ENCODE assay signal across 23 cellular contexts in genomic region chr20:2535711-2536561, GRCh38. TPM values are rescaled to one million over a fixed set of nuclear protein-coding genes. Genes with fewer than 3 reads are reported as not detected.
"Had no signal": no experiment of that assay in that cellular context is flagged by ENCODE, and none has a peak within 500 bp of the region (broad histone marks: within the 10 kb centered on the region; RNA-seq: fewer than 3 reads in every experiment).

No MANE protein-coding gene starts in this region.

- H3K36me3 ChIP-seq: esophagus squamous epithelium, left ventricle myocardium inferior, ovary, sigmoid colon, stomach, upper lobe of left lung had no signal

- H3K27ac Mint-ChIP-seq: activated CD4-positive, alpha-beta T cell treated with anti-CD3 and anti-CD28 coated beads, Interleukin-2, amount 10 ng/mL, durations not matched to agents 7 days and 5 days; activated naive CD4-positive, alpha-beta T cell treated with anti-CD3 and anti-CD28 coated beads, Interleukin-2, amount 50 U/mL, for 24 hours; naive B cell; stimulated activated effector memory CD8-positive, alpha-beta T cell treated with anti-CD3 and anti-CD28 coated beads, Interleukin-12 subunit alpha, Interleukin-12 subunit beta, amount 100 ng/mL, for 72 hours had no signal

- DNase-seq: activated CD4-positive, alpha-beta T cell treated with anti-CD3 and anti-CD28 coated beads, Interleukin-2, amount 10 ng/mL, durations not matched to agents 7 days and 5 days; activated CD4-positive, CD25-positive, alpha-beta regulatory T cell; activated CD8-positive, alpha-beta memory T cell treated with anti-CD3 and anti-CD28 coated beads, Interleukin-2, amount 50 U/mL, for 48 hours; activated effector memory CD4-positive, alpha-beta T cell treated with Interleukin-2 at 50 U/mL for 16 hours; activated T-cell treated with anti-CD3 and anti-CD28 coated beads, Interleukin-2, amount 50 U/mL, for 48 hours; effector CD8-positive, alpha-beta T cell; esophagus squamous epithelium; left ventricle myocardium inferior; mucosa of descending colon; naive B cell; ovary; sigmoid colon; stimulated activated CD4-positive, alpha-beta T cell treated with anti-CD3 and anti-CD28 coated beads, Interleukin-4, amount 100 ng/mL, for 24 hours; stomach; T-helper 1 cell; T-helper 9 cell; testis had no signal

- H3K9me3 ChIP-seq: esophagus squamous epithelium, left ventricle myocardium inferior, mucosa of descending colon, ovary, sigmoid colon, stomach, testis, upper lobe of left lung had no signal

- H3K4me3 Mint-ChIP-seq: activated CD4-positive, alpha-beta T cell treated with anti-CD3 and anti-CD28 coated beads, Interleukin-2, amount 10 ng/mL, durations not matched to agents 7 days and 5 days; activated naive CD4-positive, alpha-beta T cell treated with anti-CD3 and anti-CD28 coated beads, Interleukin-2, amount 50 U/mL, for 24 hours; naive B cell; stimulated activated effector memory CD8-positive, alpha-beta T cell treated with anti-CD3 and anti-CD28 coated beads, Interleukin-12 subunit alpha, Interleukin-12 subunit beta, amount 100 ng/mL, for 72 hours had no signal

- H3K4me3 ChIP-seq: esophagus squamous epithelium, hepatocyte, left ventricle myocardium inferior, mucosa of descending colon, ovary, sigmoid colon, stomach, testis, upper lobe of left lung had no signal

- ATAC-seq: mucosa of descending colon; stimulated activated effector memory CD8-positive, alpha-beta T cell treated with anti-CD3 and anti-CD28 coated beads, Interleukin-12 subunit alpha, Interleukin-12 subunit beta, amount 100 ng/mL, for 72 hours had no signal

- H3K27ac ChIP-seq: esophagus squamous epithelium, hepatocyte, left ventricle myocardium inferior, ovary, sigmoid colon, stomach, testis, upper lobe of left lung had no signal

- H3K27me3 ChIP-seq: hepatocyte, ovary, testis, upper lobe of left lung had no signal

- H3K36me3 Mint-ChIP-seq: activated naive CD4-positive, alpha-beta T cell treated with anti-CD3 and anti-CD28 coated beads, Interleukin-2, amount 50 U/mL, for 24 hours; naive B cell; stimulated activated effector memory CD8-positive, alpha-beta T cell treated with anti-CD3 and anti-CD28 coated beads, Interleukin-12 subunit alpha, Interleukin-12 subunit beta, amount 100 ng/mL, for 72 hours had no signal

- H3K4me2 ChIP-seq: hepatocyte had no signal

- H3K9me3 Mint-ChIP-seq: activated CD4-positive, alpha-beta T cell treated with anti-CD3 and anti-CD28 coated beads, Interleukin-2, amount 10 ng/mL, durations not matched to agents 7 days and 5 days; activated naive CD4-positive, alpha-beta T cell treated with anti-CD3 and anti-CD28 coated beads, Interleukin-2, amount 50 U/mL, for 24 hours; naive B cell; stimulated activated effector memory CD8-positive, alpha-beta T cell treated with anti-CD3 and anti-CD28 coated beads, Interleukin-12 subunit alpha, Interleukin-12 subunit beta, amount 100 ng/mL, for 72 hours had no signal

- H3K4me1 ChIP-seq: left ventricle myocardium inferior, sigmoid colon, stomach, upper lobe of left lung had no signal

- H3K79me2 ChIP-seq: hepatocyte had no signal

- H2AFZ ChIP-seq: hepatocyte had no signal

- H3K4me1 Mint-ChIP-seq: activated CD4-positive, alpha-beta T cell treated with anti-CD3 and anti-CD28 coated beads, Interleukin-2, amount 10 ng/mL, durations not matched to agents 7 days and 5 days; activated naive CD4-positive, alpha-beta T cell treated with anti-CD3 and anti-CD28 coated beads, Interleukin-2, amount 50 U/mL, for 24 hours; naive B cell; stimulated activated effector memory CD8-positive, alpha-beta T cell treated with anti-CD3 and anti-CD28 coated beads, Interleukin-12 subunit alpha, Interleukin-12 subunit beta, amount 100 ng/mL, for 72 hours had no signal

RNA-seq across cellular contexts. Expression of gene TMC2, which starts 0.4 kb away (rescaled TPM):
- total RNA-seq: activated CD4-positive, alpha-beta T cell treated with anti-CD3 and anti-CD28 coated beads, Interleukin-2, amount 10 ng/mL, durations not matched to agents 7 days and 5 days; hepatocyte; kidney epithelial cell; left ventricle myocardium inferior; pulmonary artery endothelial cell; stomach had no signal
- polyA plus RNA-seq: hepatocyte had no signal
